Comparison of ENCODE assay signal across 8 cellular contexts in genomic region chr11:35045219-35045819, GRCh38.
DNase-seq lines count a peak whose midpoint lies in the region; ATAC-seq, FAIRE-seq and TF ChIP-seq lines count a peak whose summit lies in the region.

No MANE protein-coding gene starts in this region.

- H3K36me3 Mint-ChIP-seq in stimulated activated naive CD8-positive, alpha-beta T cell treated with anti-CD3 and anti-CD28 coated beads, Interleukin-15, Interleukin-2, amounts not matched to agents 100 ng/mL and 50 ng/mL, for 24 hours (ENCODE audit: low read depth): peaks cover 11% of the 10 kb centered on the region

- no peaks in the 10 kb centered on the region for H3K27me3 Mint-ChIP-seq in stimulated activated naive CD8-positive, alpha-beta T cell treated with anti-CD3 and anti-CD28 coated beads, Interleukin-15, Interleukin-2, amounts not matched to agents 100 ng/mL and 50 ng/mL, for 24 hours

- H3K27ac Mint-ChIP-seq in stimulated activated naive CD8-positive, alpha-beta T cell treated with anti-CD3 and anti-CD28 coated beads, Interleukin-15, Interleukin-2, amounts not matched to agents 100 ng/mL and 50 ng/mL, for 24 hours: peak overlapping the region; percentile 93

- no peak overlapping the region; the same call in 2 of the 3 replicates for H3K4me2 ChIP-seq in A549

- DNase-seq in A549 (ENCODE audit: low read depth in 1 of 2, low spot score in 1 of 2): no peak
- peak; percentile 69 for DNase-seq in activated CD4-positive, CD25-positive, alpha-beta regulatory T cell treated with anti-CD3 and anti-CD28 coated beads, Interleukin-2, amount 50 U/mL, for 16 hours (ENCODE audit: low read depth, low spot score)
- peak; percentile 49 for DNase-seq in germinal center (ENCODE audit: low spot score)
- DNase-seq in posterior vena cava (ENCODE audit: low spot score): no peak
- DNase-seq in superior temporal gyrus (ENCODE audit: extremely low spot score): no peak

- no peak for TF ChIP-seq EP300 in A549 (IDR thresholded peaks at IDR 0.05)

- TF ChIP-seq RAD21 in A549 (conservative IDR thresholded peaks at IDR 0.05 in 1 of 2, IDR thresholded peaks at IDR 0.05 in 1 of 2): no peak

- peak in 1 of 2 experiments; percentile 43; a peak in 1 of 6 replicates for ATAC-seq in A549
- peak; percentile 64 for ATAC-seq in HG02973 (IDR thresholded peaks at IDR 0.05; ENCODE audit: unreplicated experiment)
- ATAC-seq in GM18873 (IDR thresholded peaks at IDR 0.05; ENCODE audit: low FRiP score, unreplicated experiment): no peak

- no peak overlapping the region for H3K4me3 ChIP-seq in A549

- POLR2A ChIA-PET in A549 (lab: Yijun Ruan, JAX): no interaction called here

- TF ChIP-seq POLR2A in A549 (IDR thresholded peaks at IDR 0.05; ENCODE audit: low read length): no peak

- no peak for TF ChIP-seq CTCF in A549 (IDR thresholded peaks at IDR 0.05)

- H3K9me3 Mint-ChIP-seq in stimulated activated naive CD8-positive, alpha-beta T cell treated with anti-CD3 and anti-CD28 coated beads, Interleukin-15, Interleukin-2, amounts not matched to agents 100 ng/mL and 50 ng/mL, for 24 hours: peaks cover 15% of the 10 kb centered on the region

- intact Hi-C loops in posterior vena cava (cut with DNase I): no loop called here

- CTCF ChIA-PET in A549 (lab: Yijun Ruan, JAX): interaction anchor here (0.8 to 1.2 kb wide), 2 partner anchors 22 to 367 kb away, joined by 3 read pairs; no protein-coding TSS in a partner anchor

- peak overlapping the region in 1 of 2 experiments; percentile 45; a peak in 1 of 6 replicates for H3K27ac ChIP-seq in A549

- H3K4me1 ChIP-seq in A549: peaks cover 18% of the 10 kb centered on the region

- H3K9me3 ChIP-seq in A549: no peaks in the 10 kb centered on the region

- peak overlapping the region; percentile 79 for H3K4me3 Mint-ChIP-seq in stimulated activated naive CD8-positive, alpha-beta T cell treated with anti-CD3 and anti-CD28 coated beads, Interleukin-15, Interleukin-2, amounts not matched to agents 100 ng/mL and 50 ng/mL, for 24 hours

- H3K4me1 Mint-ChIP-seq in stimulated activated naive CD8-positive, alpha-beta T cell treated with anti-CD3 and anti-CD28 coated beads, Interleukin-15, Interleukin-2, amounts not matched to agents 100 ng/mL and 50 ng/mL, for 24 hours (ENCODE audit: low read depth): peaks cover 94% of the 10 kb centered on the region

- 90% methylated on average over 8 of the region's 8 CpGs for WGBS in A549 (ENCODE audit: missing lambda C conversion rate)

- FAIRE-seq in A549 (lab: Jason Lieb, UNC): no peak

TF ChIP-seq in A549, 52 proteins besides CTCF, POLR2A, EP300 and RAD21:
- 0 out of 2 replicates have a peak, but pooled peaks have one; percentile 24 for TF ChIP-seq REST (IDR thresholded peaks at IDR 0.05)
- TF ChIP-seq ZSCAN20 (CRISPR knock-in tag; IDR thresholded peaks at IDR 0.05): no peak

Comparison
In these comparisons a context has a peak if more than half of its experiments do, and no peak if none do; other contexts are left out.
1. DNase-seq: peak in activated CD4-positive, CD25-positive, alpha-beta regulatory T cell treated with anti-CD3 and anti-CD28 coated beads, Interleukin-2, amount 50 U/mL, for 16 hours (single experiment) and germinal center (single experiment); none in A549 (0 of 2), posterior vena cava (single experiment) and superior temporal gyrus (single experiment).